ENCODE assay signal across 8 cellular contexts in the genomic region with DNA sequence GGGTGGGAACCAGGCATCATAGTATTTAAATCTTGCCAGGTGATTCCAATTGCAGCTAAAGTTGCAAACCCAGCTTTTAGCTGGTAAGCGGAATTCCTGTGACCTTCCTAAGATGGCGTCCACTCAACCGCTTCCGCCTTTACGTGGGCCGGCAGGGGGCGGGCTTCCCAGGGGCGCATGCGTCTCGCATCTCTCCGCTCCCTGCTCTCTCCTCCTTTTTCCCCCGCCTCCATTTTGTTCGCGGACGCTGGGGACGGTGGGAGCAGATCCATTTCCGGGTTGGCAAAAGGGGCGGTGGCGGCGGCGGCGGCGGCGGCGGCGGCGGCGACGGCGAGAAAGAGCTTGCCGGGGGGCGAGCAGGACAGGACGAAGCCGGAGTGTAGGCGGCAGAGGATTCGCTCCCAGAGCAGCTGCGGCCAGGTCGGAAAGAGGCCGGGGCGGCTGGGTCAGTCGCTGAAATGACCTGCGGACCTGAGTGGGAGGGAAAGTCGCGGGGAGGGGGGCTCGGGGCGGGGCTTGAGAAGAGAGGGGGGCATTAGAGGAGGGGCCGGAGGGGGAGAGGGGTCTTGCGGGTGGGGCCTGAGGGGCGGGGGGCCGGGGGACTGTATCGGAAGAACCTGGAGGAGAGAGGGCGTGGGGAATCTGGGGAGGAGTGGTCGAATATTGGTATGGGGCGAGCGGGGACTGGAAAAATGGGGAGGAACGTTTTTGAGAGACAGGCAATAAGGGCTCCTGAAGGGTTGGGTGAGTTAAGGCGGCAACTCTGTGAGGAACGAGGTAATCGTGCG. TPM values are rescaled to one million over a fixed set of nuclear protein-coding genes. Genes with fewer than 3 reads are reported as not detected.
A peak's percentile ranks its signal among the peaks of the same experiment; 100 is the strongest.
DNase-seq lines count a peak whose midpoint lies in the region; ATAC-seq and TF ChIP-seq lines count a peak whose summit lies in the region.

Gene WIPF2, plus strand, starts transcription at position 232 of the 788 bp plus-strand sequence. CDS start 37,156 bp downstream, outside the sequence.

- peak within 1 kb of the TSS; percentile 68 for H3K4me3 ChIP-seq in BE2C (ENCODE audit: low read depth, low read length)

- H3K36me3 Mint-ChIP-seq in activated CD4-positive, alpha-beta T cell treated with anti-CD3 and anti-CD28 coated beads, Interleukin-2, amount 10 ng/mL, durations not matched to agents 24 days and 14 days (ENCODE audit: low read depth) = peaks cover 13% of the 10 kb centered on the region

- no peaks in the 10 kb centered on the region for H3K27me3 Mint-ChIP-seq in activated CD4-positive, alpha-beta T cell treated with anti-CD3 and anti-CD28 coated beads, Interleukin-2, amount 10 ng/mL, durations not matched to agents 24 days and 14 days

- intact Hi-C loops in activated CD4-positive, alpha-beta T cell treated with anti-CD3 and anti-CD28 coated beads, Interleukin-2, amount 10 ng/mL, durations not matched to agents 24 days and 14 days (cut with micrococcal nuclease) = loop anchor here (1.0 to 2.0 kb wide), 2 partner anchors 68 to 106 kb away; partner anchors contain the start of gene CDC6

- H3K4me1 Mint-ChIP-seq in activated CD4-positive, alpha-beta T cell treated with anti-CD3 and anti-CD28 coated beads, Interleukin-2, amount 10 ng/mL, durations not matched to agents 24 days and 14 days = peaks cover 24% of the 10 kb centered on the region

- peak; percentile 74 for TF ChIP-seq CTCF in BE2C (IDR thresholded peaks at IDR 0.05; ENCODE audit: low read depth, low read length)

- H3K4me1 ChIP-seq in BE2C = no peaks in the 10 kb centered on the region

- ATAC-seq in HG03460 (IDR thresholded peaks at IDR 0.05; ENCODE audit: unreplicated experiment) (peak; percentile 77), left lobe of liver (peak; percentile 99)

- no peaks in the 10 kb centered on the region for H3K9me3 Mint-ChIP-seq in activated CD4-positive, alpha-beta T cell treated with anti-CD3 and anti-CD28 coated beads, Interleukin-2, amount 10 ng/mL, durations not matched to agents 24 days and 14 days

- H3K27me3 ChIP-seq in BE2C = no peaks in the 10 kb centered on the region

- no peaks in the 10 kb centered on the region for H3K36me3 ChIP-seq in BE2C

- H3K27ac Mint-ChIP-seq in activated CD4-positive, alpha-beta T cell treated with anti-CD3 and anti-CD28 coated beads, Interleukin-2, amount 10 ng/mL, durations not matched to agents 24 days and 14 days = peak within 1 kb of the TSS; percentile 100

- peak within 1 kb of the TSS; percentile 99 for H3K4me3 Mint-ChIP-seq in activated CD4-positive, alpha-beta T cell treated with anti-CD3 and anti-CD28 coated beads, Interleukin-2, amount 10 ng/mL, durations not matched to agents 24 days and 14 days

- H3K9me3 ChIP-seq in BE2C = no peaks in the 10 kb centered on the region

- peak; percentile 98 for DNase-seq in BE2C
- peak; percentile 92 for DNase-seq in GM19238 (ENCODE audit: insufficient read length, low spot score)
- peak; percentile 94 for DNase-seq in NCI-H526 treated with DMSO at 0.1 percent for 48 hours (lab: John Stamatoyannopoulos, UW)
- peak; percentile 99 for DNase-seq in activated CD4-positive, alpha-beta T cell treated with anti-CD3 and anti-CD28 coated beads, Interleukin-2, amount 10 ng/mL, durations not matched to agents 24 days and 14 days
- peak; percentile 97 for DNase-seq in dedifferentiated amniotic fluid mesenchymal stem cell (ENCODE audit: extremely low spot score)
- DNase-seq in left lobe of liver (ENCODE audit: low spot score) = peak; percentile 96
- peak; percentile 94 for DNase-seq in stimulated activated CD4-positive, alpha-beta T cell treated with anti-CD3 and anti-CD28 coated beads, Interleukin-2, amount 100 ng/mL, for 4 hours (ENCODE audit: low read depth)

RNA-seq across cellular contexts. Expression of gene WIPF2, which starts in this region (rescaled TPM):
- polyA plus RNA-seq in BE2C (2012; ENCODE audit: insufficient read depth, insufficient read length, low read depth) = 16.5 TPM
- 19.9 and 25.5 TPM in 2 replicates for total RNA-seq in activated CD4-positive, alpha-beta T cell treated with anti-CD3 and anti-CD28 coated beads, Interleukin-2, amount 10 ng/mL, durations not matched to agents 24 days and 14 days
- total RNA-seq in left lobe of liver = 10.3 TPM

Comparison
In these comparisons a context has a peak if more than half of its experiments do, and no peak if none do; other contexts are left out.
1. Peak in every context shown above with its lines: DNase-seq, ATAC-seq and H3K4me3 ChIP-seq.